ENCODE assay signal across 29 cellular contexts in genomic region chr18:27704721-27705361, GRCh38.
DNase-seq lines count a peak whose midpoint lies in the region; ATAC-seq and TF ChIP-seq lines count a peak whose summit lies in the region.
"Had no signal": no experiment of that assay in that cellular context is flagged by ENCODE, and none has a peak within 500 bp of the region (broad histone marks: within the 10 kb centered on the region; RNA-seq: fewer than 3 reads in every experiment).

No MANE protein-coding gene starts in this region.

- no peak overlapping the region for H3K27ac ChIP-seq in SJCRH30
- H3K27ac ChIP-seq: gastrocnemius medialis, HL-60, RWPE1, skin epidermis, stomach, thyroid gland, vagina had no signal

- no peaks in the 10 kb centered on the region for H3K36me3 ChIP-seq in SJCRH30
- H3K36me3 ChIP-seq: gastrocnemius medialis, stomach, thyroid gland, vagina had no signal

- H3K27me3 ChIP-seq in SJCRH30 = no peaks in the 10 kb centered on the region
- H3K27me3 ChIP-seq: gastrocnemius medialis, stomach, thyroid gland, vagina had no signal

- H3K9me3 Mint-ChIP-seq in nephron progenitor cell = peaks cover 32% of the 10 kb centered on the region
- H3K9me3 Mint-ChIP-seq: HFFc6 had no signal

- DNase-seq in DMS79 (lab: John Stamatoyannopoulos, UW) (peak; percentile 8), NCI-H146 (lab: John Stamatoyannopoulos, UW) (peak; percentile 44), amniotic epithelial cell (ENCODE audit: low read depth) (peak; percentile 20), nephron progenitor cell (no peak), NCI-H2196 (lab: John Stamatoyannopoulos, UW; ENCODE audit: unreplicated experiment) (no peak), NCI-H1436 (lab: John Stamatoyannopoulos, UW) (no peak), SJCRH30 (no peak)
- DNase-seq: activated gamma-delta T cell; activated T-cell treated with anti-CD3 and anti-CD28 coated beads, Interleukin-2, amount 50 U/mL, for 1 hour; Calu3; central memory CD4-positive, alpha-beta T cell; dermis blood vessel endothelial cell; gastrocnemius medialis; HFFc6; hypothalamus; left ventricle myocardium superior; NCI-H2029; NCI-H524 treated with DMSO at 0.1 percent for 48 hours; SK-N-SH; stimulated activated CD8-positive, alpha-beta memory T cell treated with anti-CD3 and anti-CD28 coated beads, Interleukin-4, amount 100 ng/mL, for 48 hours; stomach; T-helper 2 cell; thyroid gland had no signal

- no peak for TF ChIP-seq CTCF in nephron progenitor cell (IDR thresholded peaks at IDR 0.05)

- no peak overlapping the region for H3K4me3 ChIP-seq in SJCRH30
- H3K4me3 ChIP-seq: gastrocnemius medialis, skin epidermis, stomach, thyroid gland, vagina had no signal

- no peaks in the 10 kb centered on the region for H3K27me3 Mint-ChIP-seq in nephron progenitor cell (ENCODE audit: low read depth, poor library complexity)

- H3K4me1 ChIP-seq in SJCRH30 = no peaks in the 10 kb centered on the region
- H3K4me1 ChIP-seq: gastrocnemius medialis, stomach, thyroid gland, vagina had no signal

- peaks cover 53% of the 10 kb centered on the region for H3K4me1 Mint-ChIP-seq in nephron progenitor cell
- H3K4me1 Mint-ChIP-seq: CD14-positive monocyte had no signal

- ATAC-seq in GM21528 (IDR thresholded peaks at IDR 0.05; ENCODE audit: low FRiP score, unreplicated experiment) = no peak
- ATAC-seq: gastrocnemius medialis, left ventricle myocardium superior had no signal

- peaks cover 28% of the 10 kb centered on the region for H3K36me3 Mint-ChIP-seq in nephron progenitor cell (ENCODE audit: low read depth)
- H3K36me3 Mint-ChIP-seq: CD14-positive monocyte had no signal

- peak overlapping the region; percentile 96 for H3K27ac Mint-ChIP-seq in nephron progenitor cell
- H3K27ac Mint-ChIP-seq: CD14-positive monocyte, HFFc6 had no signal

- H3K4me3 Mint-ChIP-seq in nephron progenitor cell = no peak overlapping the region
- H3K4me3 Mint-ChIP-seq: CD14-positive monocyte, HFFc6 had no signal

- no peaks in the 10 kb centered on the region for H3K9me3 ChIP-seq in SJCRH30 (replicated peaks)
- H3K9me3 ChIP-seq: gastrocnemius medialis, SK-N-SH, thyroid gland, vagina had no signal

Comparison
In these comparisons a context has a peak if more than half of its experiments do, and no peak if none do; other contexts are left out.
1. DNase-seq: peak in DMS79 (single experiment), NCI-H146 (single experiment) and amniotic epithelial cell (single experiment); none in nephron progenitor cell (single experiment), NCI-H2196 (single experiment), NCI-H1436 (single experiment) and SJCRH30 (0 of 2).